Comparison of ENCODE assay signal across 9 cellular contexts in the genomic region with DNA sequence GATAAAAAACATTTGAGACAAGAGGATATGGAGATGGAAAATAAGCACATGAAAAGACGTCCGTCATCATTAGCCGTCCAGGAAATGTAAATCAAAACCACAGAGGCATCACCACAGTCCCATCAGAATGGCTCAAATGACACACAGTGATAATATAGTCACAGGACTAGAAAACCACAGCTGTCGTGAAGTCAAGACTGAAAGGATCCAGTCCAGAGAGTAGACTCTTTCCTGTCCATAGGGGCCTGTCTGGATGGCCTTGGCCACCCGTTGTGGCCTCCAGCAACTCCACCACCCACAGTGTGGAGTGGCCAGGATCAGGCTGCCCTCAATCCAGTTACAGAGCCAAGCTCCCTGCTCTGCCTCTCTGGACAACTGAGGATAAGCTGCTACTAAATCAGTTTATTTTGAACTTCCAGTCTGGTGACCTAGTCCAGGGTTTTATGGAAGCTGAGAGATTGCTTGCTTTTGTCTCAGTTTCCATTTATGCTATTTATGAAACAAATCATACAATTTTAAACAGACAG.
DNase-seq lines count a peak whose midpoint lies in the region; ATAC-seq and TF ChIP-seq lines count a peak whose summit lies in the region.
"Had no signal": no experiment of that assay in that cellular context is flagged by ENCODE, and none has a peak within 500 bp of the region (broad histone marks: within the 10 kb centered on the region; RNA-seq: fewer than 3 reads in every experiment).

No MANE protein-coding gene starts in this region.

- H3K36me3 ChIP-seq in PC-3 (ENCODE audit: low read depth, low read length): no peaks in the 10 kb centered on the region
- no peaks in the 10 kb centered on the region for H3K36me3 ChIP-seq in trophoblast cell (ENCODE audit: control insufficient read depth in 1 of 2, insufficient read depth in 2 of 2, low read length in 2 of 2)
- H3K36me3 ChIP-seq in uterus: no peaks in the 10 kb centered on the region

- no CpG with 5 or more reads among the region's 5 CpGs for WGBS in trophoblast cell (ENCODE audit: extremely low coverage, insufficient coverage, insufficient read length)

- H2BK5ac ChIP-seq in trophoblast cell (ENCODE audit: low read depth, low read length, poor library complexity): no peak overlapping the region

- H3K4me3 ChIP-seq in PC-3 (ENCODE audit: low read length) (no peak overlapping the region), trophoblast cell (ENCODE audit: low read depth, low read length) (no peak overlapping the region), uterus (no peak overlapping the region)

- H3K4ac ChIP-seq in trophoblast cell (ENCODE audit: low read depth, low read length): no peak overlapping the region

- H3K9ac ChIP-seq in PC-3 (ENCODE audit: low read length) (no peak overlapping the region), trophoblast cell (ENCODE audit: low read length) (no peak overlapping the region)

- H3K79me2 ChIP-seq in PC-3 (ENCODE audit: low read length) (no peaks in the 10 kb centered on the region), trophoblast cell (ENCODE audit: control insufficient read depth, insufficient read depth, low read length, poor library complexity) (peaks cover 2% of the 10 kb centered on the region)

- H3K4me1 ChIP-seq in PC-3 (ENCODE audit: insufficient read depth, low read length) (peaks cover 5% of the 10 kb centered on the region), trophoblast cell (ENCODE audit: control insufficient read depth in 1 of 2, insufficient read depth in 2 of 2, low read length in 2 of 2) (peaks cover 21 to 24% of the 10 kb centered on the region in 2 experiments), uterus (peaks cover 0 to 3% of the 10 kb centered on the region in 2 donors)

- H3F3A ChIP-seq in PC-3 (ENCODE audit: low read length, unreplicated experiment): no peaks in the 10 kb centered on the region

- peak; percentile 97 for ATAC-seq in HG02885 (IDR thresholded peaks at IDR 0.05; ENCODE audit: poor library complexity, unreplicated experiment)
- peak; percentile 50 for ATAC-seq in PC-3

- POLR2A ChIA-PET in PC-3 (lab: Charles Lee; ENCODE audit: unreplicated experiment): no interaction called here

- DNase-seq in activated CD4-positive, alpha-beta T cell treated with anti-CD3 and anti-CD28 coated beads for 48 hours: peak; percentile 21
- no peak for DNase-seq in activated CD4-positive, alpha-beta T cell treated with anti-CD3 and anti-CD28 coated beads, Interleukin-2, amount 50 U/mL, for 4 hours
- peak; percentile 37 for DNase-seq in PC-3
- DNase-seq in trophoblast cell: no peak
- no peak for DNase-seq in NOMO-1 treated with DMSO at 0.1 percent for 48 hours (lab: John Stamatoyannopoulos, UW; ENCODE audit: unreplicated experiment)
- no peak for DNase-seq in uterus
- DNase-seq in AG08396 (ENCODE audit: low spot score): no peak

- H2AFZ ChIP-seq in PC-3 (ENCODE audit: low read length): peak overlapping the region; percentile 53; the same call in 1 of the 2 replicates
- H2AFZ ChIP-seq in trophoblast cell (ENCODE audit: insufficient read depth, low read length, poor library complexity): no peak overlapping the region

- H4K20me1 ChIP-seq in PC-3 (ENCODE audit: low read length): no peaks in the 10 kb centered on the region

- H3K14ac ChIP-seq in trophoblast cell (ENCODE audit: low read length): no peak overlapping the region

- H4K12ac ChIP-seq in trophoblast cell (ENCODE audit: low read depth, low read length): no peak overlapping the region

- H2BK12ac ChIP-seq in trophoblast cell (ENCODE audit: low read length): peak overlapping the region; percentile 44

- H3K9me3 ChIP-seq in PC-3 (ENCODE audit: low read length) (no peaks in the 10 kb centered on the region), trophoblast cell (ENCODE audit: insufficient read depth, low read depth, low read length) (no peaks in the 10 kb centered on the region), uterus (no peaks in the 10 kb centered on the region)

- no peak for TF ChIP-seq POLR2A in uterus (IDR thresholded peaks at IDR 0.05)

- H3K18ac ChIP-seq in trophoblast cell (ENCODE audit: low read length): peak overlapping the region; percentile 2

- H3K27ac ChIP-seq in PC-3 (ENCODE audit: low read length) (no peak overlapping the region), trophoblast cell (ENCODE audit: low read depth, low read length) (peak overlapping the region; percentile 1), uterus (no peak overlapping the region)
- H3K27ac ChIP-seq: VCaP had no signal

- peak overlapping the region; percentile 25 for H4K91ac ChIP-seq in trophoblast cell (ENCODE audit: low read depth, low read length)

- H4K8ac ChIP-seq in trophoblast cell (ENCODE audit: low read depth, low read length): no peak overlapping the region

- peaks cover 29% of the 10 kb centered on the region for H3K79me1 ChIP-seq in trophoblast cell (ENCODE audit: low read length)

- no peak overlapping the region for H2AK5ac ChIP-seq in trophoblast cell (ENCODE audit: low read length)

- BruUV-seq in PC-3 (replicated peaks; lab: Mats Ljungman, UMichigan): no TSS peak

- CTCF ChIA-PET in PC-3 (lab: Charles Lee): no interaction called here

- intact Hi-C loops in PC-3 (cut with micrococcal nuclease) (no loop called here), uterus (cut with DNase I; ENCODE audit: low total_unique reads) (no loop called here)

- peak overlapping the region; percentile 10 for H2BK120ac ChIP-seq in trophoblast cell (ENCODE audit: insufficient read depth, low read length, poor library complexity)

- TF ChIP-seq CTCF in PC-3 (conservative IDR thresholded peaks at IDR 0.05; ENCODE audit: low read depth, low read length) (no peak), uterus (IDR thresholded peaks at IDR 0.05) (no peak)

- peak overlapping the region; percentile 17; the same call in 1 of the 2 replicates for H3K4me2 ChIP-seq in PC-3 (ENCODE audit: low read length)
- no peak overlapping the region for H3K4me2 ChIP-seq in trophoblast cell (ENCODE audit: low read length)

- H3K27me3 ChIP-seq in PC-3 (ENCODE audit: low read length) (no peaks in the 10 kb centered on the region), trophoblast cell (ENCODE audit: insufficient read depth, low read length) (no peaks in the 10 kb centered on the region), uterus (no peaks in the 10 kb centered on the region)

- no peak overlapping the region for H3K23ac ChIP-seq in trophoblast cell (ENCODE audit: low read length)

- no peaks in the 10 kb centered on the region for H3K9me2 ChIP-seq in PC-3 (replicated peaks; ENCODE audit: low read length)

Comparison
In these comparisons a context has a peak if more than half of its experiments do, and no peak if none do; other contexts are left out.
1. DNase-seq: peak in activated CD4-positive, alpha-beta T cell treated with anti-CD3 and anti-CD28 coated beads for 48 hours (single experiment) and PC-3 (single experiment); none in activated CD4-positive, alpha-beta T cell treated with anti-CD3 and anti-CD28 coated beads, Interleukin-2, amount 50 U/mL, for 4 hours (0 of 2), trophoblast cell (0 of 2), NOMO-1 treated with DMSO at 0.1 percent for 48 hours (single experiment), uterus (0 of 2) and AG08396 (single experiment).